In genomic region chr19:18282021-18282787, GRCh38 we compare ENCODE assay signal across 8 cellular contexts. TPM values are rescaled to one million over a fixed set of nuclear protein-coding genes. Genes with fewer than 3 reads are reported as not detected.
DNase-seq lines count a peak whose midpoint lies in the region; ATAC-seq and TF ChIP-seq lines count a peak whose summit lies in the region.

No MANE protein-coding gene starts in this region.

- no peak for DNase-seq in T-helper 1 cell
- DNase-seq in LNCaP clone FGC (ENCODE audit: low read depth) = no peak
- DNase-seq in activated T-helper 2 cell treated with anti-CD3 and anti-CD28 coated beads, Interferon-gamma antibody, Interleukin-2, Interleukin-4, amounts not matched to agents 10 μg/mL and 5 μg/mL and 100 μg/mL, durations not matched to agents 14 hours and 24 hours and 36 hours (ENCODE audit: low spot score) = no peak
- peak in 1 of 2 donors; percentile 50 for DNase-seq in heart right ventricle
- DNase-seq in retina = peak; percentile 86

- no peaks in the 10 kb centered on the region for H3K9me3 Mint-ChIP-seq in T-helper 1 cell treated with Interleukin-12 subunit alpha and Interleukin-12 subunit beta and Interleukin-4 antibody, amounts not matched to agents 30 μg/mL and 1 μg/mL, for 36 hours
- H3K9me3 Mint-ChIP-seq in activated T-helper 2 cell treated with anti-CD3 and anti-CD28 coated beads, Interferon-gamma antibody, Interleukin-2, Interleukin-4, amounts not matched to agents 10 μg/mL and 5 μg/mL and 100 μg/mL, durations not matched to agents 14 hours and 24 hours and 36 hours = no peaks in the 10 kb centered on the region

- H3K4me3 ChIP-seq in LNCaP clone FGC (ENCODE audit: low read depth, low read length) (peak overlapping the region; percentile 61), heart right ventricle (peak overlapping the region; percentile 16 to 98 (median 57))

- H3K4me3 Mint-ChIP-seq in T-helper 1 cell treated with Interleukin-12 subunit alpha and Interleukin-12 subunit beta and Interleukin-4 antibody, amounts not matched to agents 30 μg/mL and 1 μg/mL, for 36 hours = peak overlapping the region; percentile 85
- H3K4me3 Mint-ChIP-seq in activated T-helper 2 cell treated with anti-CD3 and anti-CD28 coated beads, Interferon-gamma antibody, Interleukin-2, Interleukin-4, amounts not matched to agents 10 μg/mL and 5 μg/mL and 100 μg/mL, durations not matched to agents 14 hours and 24 hours and 36 hours (ENCODE audit: low read depth) = peak overlapping the region; percentile 80

- ATAC-seq in heart right ventricle (peak in 7 of 8 donors; percentile 4 to 69 (median 22)), GM19023 (IDR thresholded peaks at IDR 0.05; ENCODE audit: unreplicated experiment) (no peak), HG03280 (IDR thresholded peaks at IDR 0.05; ENCODE audit: unreplicated experiment) (no peak)

- H3K4me1 Mint-ChIP-seq in T-helper 1 cell treated with Interleukin-12 subunit alpha and Interleukin-12 subunit beta and Interleukin-4 antibody, amounts not matched to agents 30 μg/mL and 1 μg/mL, for 36 hours (ENCODE audit: low read depth) = peaks cover 45% of the 10 kb centered on the region
- H3K4me1 Mint-ChIP-seq in activated T-helper 2 cell treated with anti-CD3 and anti-CD28 coated beads, Interferon-gamma antibody, Interleukin-2, Interleukin-4, amounts not matched to agents 10 μg/mL and 5 μg/mL and 100 μg/mL, durations not matched to agents 14 hours and 24 hours and 36 hours (ENCODE audit: low read depth) = peaks cover 47% of the 10 kb centered on the region

- no peak for TF ChIP-seq CTCF in LNCaP clone FGC (IDR thresholded peaks at IDR 0.05; ENCODE audit: control insufficient read depth, extremely low read depth, insufficient read depth)
- TF ChIP-seq CTCF in heart right ventricle (IDR thresholded peaks at IDR 0.05) = peak in 5 of 9 donors; percentile 15 to 56 (median 31)

- intact Hi-C loops in activated T-helper 2 cell treated with anti-CD3 and anti-CD28 coated beads, Interferon-gamma antibody, Interleukin-2, Interleukin-4, amounts not matched to agents 10 μg/mL and 5 μg/mL and 100 μg/mL, durations not matched to agents 14 hours and 24 hours and 36 hours (cut with micrococcal nuclease) = loop anchor here (1.0 kb wide), 1 partner anchor 8 kb away; no protein-coding TSS in a partner anchor
- intact Hi-C loops in heart right ventricle (cut with DNase I) = loop anchor here in 3 of 10 donors (1.0 to 10.0 kb wide), 2 partner anchors 22 to 133 kb away; partner anchors contain the start of gene SSBP4 (in 1 of the 3)

- no peaks in the 10 kb centered on the region for H3K27me3 Mint-ChIP-seq in T-helper 1 cell treated with Interleukin-12 subunit alpha and Interleukin-12 subunit beta and Interleukin-4 antibody, amounts not matched to agents 30 μg/mL and 1 μg/mL, for 36 hours (ENCODE audit: low read depth)
- H3K27me3 Mint-ChIP-seq in activated T-helper 2 cell treated with anti-CD3 and anti-CD28 coated beads, Interferon-gamma antibody, Interleukin-2, Interleukin-4, amounts not matched to agents 10 μg/mL and 5 μg/mL and 100 μg/mL, durations not matched to agents 14 hours and 24 hours and 36 hours (ENCODE audit: low read depth) = no peaks in the 10 kb centered on the region

- peak overlapping the region; percentile 99 to 100 (median 99) for H3K27ac ChIP-seq in heart right ventricle

- H3K27me3 ChIP-seq in heart right ventricle = no peaks in the 10 kb centered on the region

- peaks cover 0 to 24% (median 15%) of the 10 kb centered on the region in 9 donors for H3K36me3 ChIP-seq in heart right ventricle

- no peaks in the 10 kb centered on the region for H3K9me3 ChIP-seq in heart right ventricle

- H3K36me3 Mint-ChIP-seq in T-helper 1 cell treated with Interleukin-12 subunit alpha and Interleukin-12 subunit beta and Interleukin-4 antibody, amounts not matched to agents 30 μg/mL and 1 μg/mL, for 36 hours (ENCODE audit: low read depth) = peaks cover 26% of the 10 kb centered on the region
- peaks cover 39% of the 10 kb centered on the region for H3K36me3 Mint-ChIP-seq in activated T-helper 2 cell treated with anti-CD3 and anti-CD28 coated beads, Interferon-gamma antibody, Interleukin-2, Interleukin-4, amounts not matched to agents 10 μg/mL and 5 μg/mL and 100 μg/mL, durations not matched to agents 14 hours and 24 hours and 36 hours (ENCODE audit: low read depth)

- 1 to 2% methylated on average over 18 to 26 of the region's 27 CpGs for WGBS in heart right ventricle, 2 donors

- peak overlapping the region; percentile 96 for H3K27ac Mint-ChIP-seq in T-helper 1 cell treated with Interleukin-12 subunit alpha and Interleukin-12 subunit beta and Interleukin-4 antibody, amounts not matched to agents 30 μg/mL and 1 μg/mL, for 36 hours
- peak overlapping the region; percentile 96 for H3K27ac Mint-ChIP-seq in activated T-helper 2 cell treated with anti-CD3 and anti-CD28 coated beads, Interferon-gamma antibody, Interleukin-2, Interleukin-4, amounts not matched to agents 10 μg/mL and 5 μg/mL and 100 μg/mL, durations not matched to agents 14 hours and 24 hours and 36 hours

- H3K4me1 ChIP-seq in heart right ventricle = peaks cover 9 to 47% (median 39%) of the 10 kb centered on the region in 9 donors

RNA-seq across cellular contexts. Expression of gene JUND, which starts 0.8 kb away (rescaled TPM):
- 462 and 464 TPM in 2 replicates for total RNA-seq in activated T-helper 2 cell treated with anti-CD3 and anti-CD28 coated beads, Interferon-gamma antibody, Interleukin-2, Interleukin-4, amounts not matched to agents 10 μg/mL and 5 μg/mL and 100 μg/mL, durations not matched to agents 14 hours and 24 hours and 36 hours
- 100 to 1,000 TPM in 9 of 10 donors, 10 to 100 TPM in 1; 93.7 to 195 (median 133) TPM for total RNA-seq in heart right ventricle
- polyA plus RNA-seq in heart right ventricle = 100 to 1,000 TPM; 103 to 278 TPM

RNA-seq across cellular contexts. Expression of gene IQCN, which starts 8.0 kb away (rescaled TPM):
- total RNA-seq in activated T-helper 2 cell treated with anti-CD3 and anti-CD28 coated beads, Interferon-gamma antibody, Interleukin-2, Interleukin-4, amounts not matched to agents 10 μg/mL and 5 μg/mL and 100 μg/mL, durations not matched to agents 14 hours and 24 hours and 36 hours = 2.9 and 3.3 TPM in 2 replicates
- 1 to 10 TPM in 5 of 10 donors, under 1 TPM in 5; 0.49 to 1.5 (median 0.96) TPM for total RNA-seq in heart right ventricle
- polyA plus RNA-seq in heart right ventricle = 1 to 10 TPM in 1 of 2 donors, under 1 TPM in 1; 0.17 to 7.8 TPM

RNA-seq across cellular contexts. Expression of gene LSM4, which starts 40.7 kb away (rescaled TPM):
- 198 and 208 TPM in 2 replicates for total RNA-seq in activated T-helper 2 cell treated with anti-CD3 and anti-CD28 coated beads, Interferon-gamma antibody, Interleukin-2, Interleukin-4, amounts not matched to agents 10 μg/mL and 5 μg/mL and 100 μg/mL, durations not matched to agents 14 hours and 24 hours and 36 hours
- 100 to 1,000 TPM in 1 of 10 donors, 10 to 100 TPM in 9; 73.2 to 114 (median 93.3) TPM for total RNA-seq in heart right ventricle
- polyA plus RNA-seq in heart right ventricle = 100 to 1,000 TPM; 135 to 163 TPM

RNA-seq across cellular contexts. Expression of gene PDE4C, which starts 56.0 kb away (rescaled TPM):
- 0.14 TPM in 2 replicates for total RNA-seq in activated T-helper 2 cell treated with anti-CD3 and anti-CD28 coated beads, Interferon-gamma antibody, Interleukin-2, Interleukin-4, amounts not matched to agents 10 μg/mL and 5 μg/mL and 100 μg/mL, durations not matched to agents 14 hours and 24 hours and 36 hours
- 1 to 10 TPM in 4 of 10 donors, under 1 TPM in 6; 0.30 to 4.2 (median 0.85) TPM for total RNA-seq in heart right ventricle
- polyA plus RNA-seq in heart right ventricle = 1 to 10 TPM; 1.2 to 6.3 TPM

RNA-seq across cellular contexts. Expression of gene PGPEP1, which starts 58.2 kb away (rescaled TPM):
- 24.9 and 29.4 TPM in 2 replicates for total RNA-seq in activated T-helper 2 cell treated with anti-CD3 and anti-CD28 coated beads, Interferon-gamma antibody, Interleukin-2, Interleukin-4, amounts not matched to agents 10 μg/mL and 5 μg/mL and 100 μg/mL, durations not matched to agents 14 hours and 24 hours and 36 hours
- total RNA-seq in heart right ventricle = 10 to 100 TPM; 36.0 to 61.3 (median 46.8) TPM
- polyA plus RNA-seq in heart right ventricle = 10 to 100 TPM; 10.0 to 27.2 TPM

Comparison
In these comparisons a context has a peak if more than half of its experiments do, and no peak if none do; other contexts are left out.
1. ATAC-seq: peak in heart right ventricle (7 of 8); none in GM19023 (single experiment) and HG03280 (single experiment).